Comparison of ENCODE assay signal across 9 cellular contexts in the genomic region with DNA sequence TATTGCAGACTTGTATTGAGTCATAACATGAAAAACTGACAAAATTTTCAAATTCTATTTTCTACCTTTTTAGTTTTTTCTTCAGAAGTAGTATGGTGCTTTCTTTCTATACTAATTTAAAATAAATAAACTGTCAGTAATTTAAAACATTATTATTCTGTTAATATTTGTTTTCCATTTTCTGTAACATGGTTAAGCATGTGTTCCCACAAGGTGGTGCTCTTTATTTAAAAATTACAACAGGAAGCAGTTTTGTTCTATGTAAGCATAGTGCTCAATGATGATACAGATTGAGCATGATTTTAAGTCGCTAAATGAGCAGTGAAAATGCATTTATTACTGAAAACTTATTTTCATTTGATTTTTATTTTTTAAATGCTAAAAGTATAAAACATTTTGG.
DNase-seq lines count a peak whose midpoint lies in the region; ATAC-seq and TF ChIP-seq lines count a peak whose summit lies in the region.
"Had no signal": no experiment of that assay in that cellular context is flagged by ENCODE, and none has a peak within 500 bp of the region (broad histone marks: within the 10 kb centered on the region; RNA-seq: fewer than 3 reads in every experiment).

No MANE protein-coding gene starts in this region.

- CTCF ChIA-PET in activated CD8-positive, alpha-beta T cell treated with anti-CD3 and anti-CD28 coated beads for 36 hours (lab: Charles Lee): interaction anchor here (0.7 to 2.5 kb wide), 5 partner anchors 9 to 715 kb away, joined by 3 to 9 read pairs (median 3); a partner anchor contains a TSS
- CTCF ChIA-PET in activated CD8-positive, alpha-beta T cell treated with anti-CD3 and anti-CD28 coated beads, Interleukin-2, amount 10 ng/mL, durations not matched to agents 7 days and 5 days (lab: Charles Lee): interaction anchor here (1.0 to 4.3 kb wide), 4 partner anchors 9 to 714 kb away, joined by 3 to 21 read pairs (median 4); a partner anchor contains a TSS

- DNase-seq in activated CD8-positive, alpha-beta T cell treated with anti-CD3 and anti-CD28 coated beads for 36 hours: no peak
- DNase-seq in activated CD8-positive, alpha-beta T cell treated with anti-CD3 and anti-CD28 coated beads, Interleukin-2, amount 10 ng/mL, durations not matched to agents 7 days and 5 days: no peak
- DNase-seq in NCI-H524 treated with DMSO at 0.1 percent for 48 hours (lab: John Stamatoyannopoulos, UW): peak; percentile 1
- no peak for DNase-seq in central memory CD8-positive, alpha-beta T cell (ENCODE audit: low spot score in 2 of 2)
- no peak for DNase-seq in mesothelial cell of epicardium (ENCODE audit: low spot score in 2 of 2, unreplicated experiment in 2 of 2)
- no peak for DNase-seq in cortex of kidney (lab: John Stamatoyannopoulos, UW)

- H3K9me3 Mint-ChIP-seq in activated CD8-positive, alpha-beta T cell treated with anti-CD3 and anti-CD28 coated beads for 36 hours: no peaks in the 10 kb centered on the region
- H3K9me3 Mint-ChIP-seq in activated CD8-positive, alpha-beta T cell treated with anti-CD3 and anti-CD28 coated beads, Interleukin-2, amount 10 ng/mL, durations not matched to agents 7 days and 5 days (ENCODE audit: insufficient read depth): no peaks in the 10 kb centered on the region
- H3K9me3 Mint-ChIP-seq in central memory CD8-positive, alpha-beta T cell: no peaks in the 10 kb centered on the region
- H3K9me3 Mint-ChIP-seq in mesothelial cell of epicardium: no peaks in the 10 kb centered on the region

- H3K27me3 Mint-ChIP-seq in activated CD8-positive, alpha-beta T cell treated with anti-CD3 and anti-CD28 coated beads for 36 hours: no peaks in the 10 kb centered on the region
- peaks cover 3% of the 10 kb centered on the region for H3K27me3 Mint-ChIP-seq in activated CD8-positive, alpha-beta T cell treated with anti-CD3 and anti-CD28 coated beads, Interleukin-2, amount 10 ng/mL, durations not matched to agents 7 days and 5 days (ENCODE audit: low read depth)
- H3K27me3 Mint-ChIP-seq in central memory CD8-positive, alpha-beta T cell: no peaks in the 10 kb centered on the region
- H3K27me3 Mint-ChIP-seq in mesothelial cell of epicardium (ENCODE audit: low read depth): peaks cover 9% of the 10 kb centered on the region
- H3K27me3 Mint-ChIP-seq: CD4-positive, CD25-positive, alpha-beta regulatory T cell had no signal

- no peak overlapping the region for H3K27ac Mint-ChIP-seq in activated CD8-positive, alpha-beta T cell treated with anti-CD3 and anti-CD28 coated beads for 36 hours
- no peak overlapping the region for H3K27ac Mint-ChIP-seq in activated CD8-positive, alpha-beta T cell treated with anti-CD3 and anti-CD28 coated beads, Interleukin-2, amount 10 ng/mL, durations not matched to agents 7 days and 5 days
- no peak overlapping the region for H3K27ac Mint-ChIP-seq in central memory CD8-positive, alpha-beta T cell (ENCODE audit: low read depth)
- H3K27ac Mint-ChIP-seq in mesothelial cell of epicardium: no peak overlapping the region
- H3K27ac Mint-ChIP-seq: CD4-positive, CD25-positive, alpha-beta regulatory T cell had no signal

- H3K4me3 Mint-ChIP-seq in activated CD8-positive, alpha-beta T cell treated with anti-CD3 and anti-CD28 coated beads for 36 hours: no peak overlapping the region
- no peak overlapping the region for H3K4me3 Mint-ChIP-seq in activated CD8-positive, alpha-beta T cell treated with anti-CD3 and anti-CD28 coated beads, Interleukin-2, amount 10 ng/mL, durations not matched to agents 7 days and 5 days
- H3K4me3 Mint-ChIP-seq in central memory CD8-positive, alpha-beta T cell: no peak overlapping the region
- no peak overlapping the region for H3K4me3 Mint-ChIP-seq in mesothelial cell of epicardium
- H3K4me3 Mint-ChIP-seq: CD4-positive, CD25-positive, alpha-beta regulatory T cell had no signal

- ATAC-seq in activated CD8-positive, alpha-beta T cell treated with anti-CD3 and anti-CD28 coated beads for 36 hours: no peak
- ATAC-seq in activated CD8-positive, alpha-beta T cell treated with anti-CD3 and anti-CD28 coated beads, Interleukin-2, amount 10 ng/mL, durations not matched to agents 7 days and 5 days: no peak
- peak; percentile 74 for ATAC-seq in HG03432 (IDR thresholded peaks at IDR 0.05; ENCODE audit: unreplicated experiment)
- peak; percentile 36 for ATAC-seq in central memory CD8-positive, alpha-beta T cell (replicated peaks; ENCODE audit: extremely low read depth, poor library complexity, severe bottlenecking)
- no peak for ATAC-seq in GM21737 (IDR thresholded peaks at IDR 0.05; ENCODE audit: unreplicated experiment)

- intact Hi-C loops in activated CD8-positive, alpha-beta T cell treated with anti-CD3 and anti-CD28 coated beads for 36 hours (cut with micrococcal nuclease): loop anchor here (10.0 kb wide), 2 partner anchors 350 to 680 kb away; no protein-coding TSS in a partner anchor

- TF ChIP-seq CTCF in activated CD8-positive, alpha-beta T cell treated with anti-CD3 and anti-CD28 coated beads for 36 hours (IDR thresholded peaks at IDR 0.05): peak; percentile 46
- peak; percentile 67 for TF ChIP-seq CTCF in mesothelial cell of epicardium (IDR thresholded peaks at IDR 0.05; ENCODE audit: unreplicated experiment)

- H3K36me3 Mint-ChIP-seq in activated CD8-positive, alpha-beta T cell treated with anti-CD3 and anti-CD28 coated beads for 36 hours (ENCODE audit: low read depth): no peaks in the 10 kb centered on the region
- H3K36me3 Mint-ChIP-seq in activated CD8-positive, alpha-beta T cell treated with anti-CD3 and anti-CD28 coated beads, Interleukin-2, amount 10 ng/mL, durations not matched to agents 7 days and 5 days (ENCODE audit: low read depth): no peaks in the 10 kb centered on the region
- H3K36me3 Mint-ChIP-seq in central memory CD8-positive, alpha-beta T cell (ENCODE audit: insufficient read depth): no peaks in the 10 kb centered on the region
- no peaks in the 10 kb centered on the region for H3K36me3 Mint-ChIP-seq in mesothelial cell of epicardium
- H3K36me3 Mint-ChIP-seq: CD4-positive, CD25-positive, alpha-beta regulatory T cell had no signal

- POLR2A ChIA-PET in activated CD8-positive, alpha-beta T cell treated with anti-CD3 and anti-CD28 coated beads for 36 hours (lab: Charles Lee): no interaction called here
- POLR2A ChIA-PET in activated CD8-positive, alpha-beta T cell treated with anti-CD3 and anti-CD28 coated beads, Interleukin-2, amount 10 ng/mL, durations not matched to agents 7 days and 5 days (lab: Charles Lee): no interaction called here

- no peaks in the 10 kb centered on the region for H3K4me1 Mint-ChIP-seq in activated CD8-positive, alpha-beta T cell treated with anti-CD3 and anti-CD28 coated beads for 36 hours (ENCODE audit: low read depth)
- H3K4me1 Mint-ChIP-seq in activated CD8-positive, alpha-beta T cell treated with anti-CD3 and anti-CD28 coated beads, Interleukin-2, amount 10 ng/mL, durations not matched to agents 7 days and 5 days (ENCODE audit: low read depth): no peaks in the 10 kb centered on the region
- no peaks in the 10 kb centered on the region for H3K4me1 Mint-ChIP-seq in central memory CD8-positive, alpha-beta T cell
- no peaks in the 10 kb centered on the region for H3K4me1 Mint-ChIP-seq in mesothelial cell of epicardium
- H3K4me1 Mint-ChIP-seq: CD4-positive, CD25-positive, alpha-beta regulatory T cell had no signal

Comparison
In these comparisons a context has a peak if more than half of its experiments do, and no peak if none do; other contexts are left out.
1. ATAC-seq: peak in HG03432 (single experiment) and central memory CD8-positive, alpha-beta T cell (single experiment); none in activated CD8-positive, alpha-beta T cell treated with anti-CD3 and anti-CD28 coated beads for 36 hours (single experiment), activated CD8-positive, alpha-beta T cell treated with anti-CD3 and anti-CD28 coated beads, Interleukin-2, amount 10 ng/mL, durations not matched to agents 7 days and 5 days (single experiment) and GM21737 (single experiment).